ENCODE assay signal across 11 cellular contexts in the genomic region with DNA sequence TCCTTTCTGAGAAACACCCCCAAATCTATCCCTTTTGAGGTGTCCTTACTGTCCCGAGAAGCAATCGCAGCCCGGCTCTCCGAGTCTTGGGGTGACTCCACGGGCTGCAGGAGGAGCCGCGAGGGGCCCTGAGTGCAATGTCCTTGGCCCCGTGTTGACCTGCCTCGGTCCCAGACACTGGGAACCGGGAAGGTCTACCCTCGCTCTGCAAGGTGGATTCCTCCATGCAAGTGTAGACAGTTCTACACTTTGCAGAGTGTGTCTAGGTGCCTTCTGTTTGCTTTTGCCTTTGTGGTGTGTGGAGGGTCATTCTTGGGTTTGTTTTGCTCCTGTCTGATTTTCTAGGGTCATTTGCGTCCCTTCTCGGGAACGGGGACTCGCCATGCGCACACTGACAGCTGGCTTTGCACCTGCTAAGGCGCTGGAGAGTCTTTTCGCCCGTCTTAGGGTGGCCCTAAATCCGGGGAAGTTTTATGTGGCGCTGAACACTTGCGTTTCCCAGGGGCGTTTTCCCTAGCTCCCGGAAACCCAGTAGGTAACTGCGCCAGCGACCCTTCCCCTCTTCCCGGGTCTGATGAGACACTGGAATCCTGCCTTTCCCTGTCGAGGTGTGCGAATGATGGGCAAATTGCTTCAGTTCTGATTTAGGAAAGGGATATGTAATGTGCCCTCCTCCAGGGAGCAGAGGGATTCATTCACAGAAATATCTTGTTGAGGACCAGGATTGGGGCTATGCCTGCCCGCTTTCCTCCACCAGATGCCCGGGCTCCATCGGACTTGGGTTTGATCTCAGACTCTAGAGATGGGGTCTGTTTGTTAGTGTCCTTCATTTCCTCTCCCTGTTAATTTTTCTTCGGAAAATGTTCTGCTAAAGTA. TPM values are rescaled to one million over a fixed set of nuclear protein-coding genes. Genes with fewer than 3 reads are reported as not detected.
DNase-seq lines count a peak whose midpoint lies in the region; ATAC-seq, FAIRE-seq and TF ChIP-seq lines count a peak whose summit lies in the region.
"Had no signal": no experiment of that assay in that cellular context is flagged by ENCODE, and none has a peak within 500 bp of the region (broad histone marks: within the 10 kb centered on the region; RNA-seq: fewer than 3 reads in every experiment).

No MANE protein-coding gene starts in this region.

- peak overlapping the region; percentile 80 to 88 (median 85) for H3K4me3 Mint-ChIP-seq in nephron
- H3K4me3 Mint-ChIP-seq: natural killer cell treated with Interleukin-12 subunit alpha and Interleukin-12 subunit beta and Interleukin-15 and Interleukin-18, amount 100 ng/mL, for 72 hours had no signal

- WGBS in A549 (ENCODE audit: missing lambda C conversion rate), result 13% methylated on average over 14 of the region's 33 CpGs
- 14% methylated on average over 33 of the region's 33 CpGs for WGBS in HUES64

- H3K4me1 Mint-ChIP-seq in nephron, result peaks cover 13% of the 10 kb centered on the region

- H3K27me3 Mint-ChIP-seq in nephron (ENCODE audit: low read depth), result peaks cover 85% of the 10 kb centered on the region

- peak in 1 of 2 experiments; percentile 45; a peak in 3 of 6 replicates for ATAC-seq in A549
- ATAC-seq in HG02763 (IDR thresholded peaks at IDR 0.05; ENCODE audit: unreplicated experiment), result no peak

- POLR2A ChIA-PET in A549 (lab: Yijun Ruan, JAX), result no interaction called here

- CTCF ChIA-PET in A549 (lab: Yijun Ruan, JAX), result no interaction called here

- H3K9me3 ChIP-seq in A549 (no peaks in the 10 kb centered on the region), HUES64 (ENCODE audit: insufficient read depth, low read depth, low read length) (no peaks in the 10 kb centered on the region)

- H3K4me3 ChIP-seq in A549 (no peak overlapping the region), HUES64 (ENCODE audit: low read length) (peak overlapping the region; percentile 62), fibroblast of the aortic adventitia (ENCODE audit: low read depth, low read length) (peak overlapping the region; percentile 38)

- no peak for TF ChIP-seq RAD21 in A549 (conservative IDR thresholded peaks at IDR 0.05 in 1 of 2, IDR thresholded peaks at IDR 0.05 in 1 of 2)

- H3K9ac ChIP-seq in HUES64 (ENCODE audit: low read depth, low read length), result peak overlapping the region; percentile 13; the same call in 1 of the 2 replicates

- H3K4me2 ChIP-seq in A549, result peak overlapping the region; percentile 46

- no peak overlapping the region for H3K27ac Mint-ChIP-seq in nephron
- H3K27ac Mint-ChIP-seq: natural killer cell treated with Interleukin-12 subunit alpha and Interleukin-12 subunit beta and Interleukin-15 and Interleukin-18, amount 100 ng/mL, for 72 hours had no signal

- no peak for TF ChIP-seq POLR2A in A549 (IDR thresholded peaks at IDR 0.05; ENCODE audit: low read length)

- H3K9me3 Mint-ChIP-seq in nephron, result no peaks in the 10 kb centered on the region

- TF ChIP-seq CTCF in A549 (IDR thresholded peaks at IDR 0.05) (no peak), fibroblast of the aortic adventitia (IDR thresholded peaks at IDR 0.05; ENCODE audit: insufficient read depth, low read length) (no peak), nephron (IDR thresholded peaks at IDR 0.05; ENCODE audit: unreplicated experiment in 3 of 3) (no peak)

- TF ChIP-seq EP300 in A549 (IDR thresholded peaks at IDR 0.05), result no peak

- H3K27ac ChIP-seq in A549 (no peak overlapping the region), HUES64 (ENCODE audit: low read depth, low read length) (no peak overlapping the region)

- H3K4me1 ChIP-seq in A549 (no peaks in the 10 kb centered on the region), HUES64 (ENCODE audit: insufficient read depth, low read length) (peaks cover 4% of the 10 kb centered on the region; the same call in 1 of the 2 replicates)

- no peak for FAIRE-seq in A549 (lab: Jason Lieb, UNC)

- H3K36me3 Mint-ChIP-seq in nephron (ENCODE audit: low read depth), result no peaks in the 10 kb centered on the region

- H3K27me3 ChIP-seq in HUES64 (ENCODE audit: insufficient read depth, low read length), result peaks cover 71% of the 10 kb centered on the region

- DNase-seq in A549 (ENCODE audit: low read depth in 1 of 2, low spot score in 1 of 2) (no peak), fibroblast of the aortic adventitia (ENCODE audit: low read depth) (no peak), NCI-H2227 treated with DMSO at 0.1 percent for 48 hours (lab: John Stamatoyannopoulos, UW) (no peak), NCI-H1092 treated with DMSO at 0.1 percent for 48 hours (lab: John Stamatoyannopoulos, UW) (no peak), T-helper 2 cell (no peak)

- H3K36me3 ChIP-seq in HUES64 (ENCODE audit: insufficient read depth, low read length), result no peaks in the 10 kb centered on the region

TF ChIP-seq in A549, 52 proteins besides CTCF, POLR2A, EP300 and RAD21:
- no peak for TF ChIP-seq KDM5A (IDR thresholded peaks at IDR 0.05)
- no peak for TF ChIP-seq FOXS1 (CRISPR knock-in tag; IDR thresholded peaks at IDR 0.05)
- TF ChIP-seq RNF2 (IDR thresholded peaks at IDR 0.05; ENCODE audit: borderline replicate concordance, low read depth), result no peak
- no peak for TF ChIP-seq POLR2AphosphoS2 (conservative IDR thresholded peaks at IDR 0.05; ENCODE audit: low read length)
- no peak for TF ChIP-seq HOXB5 (CRISPR knock-in tag; IDR thresholded peaks at IDR 0.05)
- TF ChIP-seq RARB (CRISPR knock-in tag; IDR thresholded peaks at IDR 0.05), result no peak
- TF ChIP-seq HOXA7 (CRISPR knock-in tag; IDR thresholded peaks at IDR 0.05), result no peak
- TF ChIP-seq NPAS2 (CRISPR knock-in tag; IDR thresholded peaks at IDR 0.05; ENCODE audit: borderline replicate concordance), result no peak
- no peak for TF ChIP-seq NFE2L2 (conservative IDR thresholded peaks at IDR 0.05; ENCODE audit: low read length)
- no peak for TF ChIP-seq JUN (IDR thresholded peaks at IDR 0.05)
- no peak for TF ChIP-seq EHF (CRISPR knock-in tag; IDR thresholded peaks at IDR 0.05)
- no peak for TF ChIP-seq HOXB13 (CRISPR knock-in tag; IDR thresholded peaks at IDR 0.05; ENCODE audit: low read depth)

RNA-seq across cellular contexts. Expression of a gene that starts 0.8 kb away (rescaled TPM):
- polyA plus RNA-seq in A549 (2011; rRNA removed), result not detected in 2 replicates
- not detected in 2 replicates for polyA plus RNA-seq in A549 (2012; cell fraction: cytosol; rRNA removed)
- not detected in 2 replicates for polyA plus RNA-seq in A549 (2012; cell fraction: nucleus; rRNA removed)
- not detected in 3 replicates for polyA plus RNA-seq in A549 (2017; fragmentation: RNase III; extraction: RNeasy Plus Mini Kit Qiagen cat#74134 plus additional on column Dnase treatment)
- polyA minus RNA-seq in A549 (2011; rRNA and poly(A)+ RNA removed), result not detected in 2 replicates
- polyA plus RNA-seq in HUES64 (2013, experiment 1 of 2), result 1.3 TPM
- polyA plus RNA-seq in HUES64 (2013, experiment 2 of 2), result 1.2 TPM
- under 0.01 and 0.25 TPM in 2 replicates for total RNA-seq in fibroblast of the aortic adventitia (ENCODE audit: low replicate concordance)
- total RNA-seq: natural killer cell treated with Interleukin-12 subunit alpha and Interleukin-12 subunit beta and Interleukin-15 and Interleukin-18, amount 100 ng/mL, for 72 hours; OCI-LY7 had no signal
- polyA plus RNA-seq: BJ had no signal
